Comparison of ENCODE assay signal across 10 cellular contexts in the genomic region with DNA sequence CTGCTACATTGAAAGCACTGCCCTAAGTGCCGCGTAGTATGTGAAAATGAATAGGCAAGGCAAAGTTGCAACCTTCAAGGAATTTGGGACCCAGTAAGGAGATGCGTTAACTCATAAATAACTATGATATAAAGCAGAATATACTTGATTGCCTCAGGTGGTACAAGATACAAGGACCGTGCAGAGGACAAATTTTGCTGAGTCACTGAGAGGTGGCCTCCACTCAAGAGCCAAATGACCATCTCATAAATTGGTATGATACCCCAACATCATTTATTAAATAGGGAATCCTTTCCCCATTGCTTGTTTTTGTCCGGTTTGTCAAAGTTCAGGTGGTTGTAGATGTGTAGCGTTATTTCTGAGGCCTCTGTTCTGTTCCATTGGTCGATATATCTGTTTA. TPM values are rescaled to one million over a fixed set of nuclear protein-coding genes. Genes with fewer than 3 reads are reported as not detected.
"Had no signal": no experiment of that assay in that cellular context is flagged by ENCODE, and none has a peak within 500 bp of the region (broad histone marks: within the 10 kb centered on the region; RNA-seq: fewer than 3 reads in every experiment).

No MANE protein-coding gene starts in this region.

- DNase-seq: H9, HCEC 1CT, Karpas-422, KBM-7 had no signal

- FAIRE-seq: H1, H54, HTR-8/SVneo had no signal

- H2AFZ ChIP-seq: GM23338 had no signal

- H3K4me2 ChIP-seq: GM23338, KMS-11 had no signal

- H3K9ac ChIP-seq: KMS-11 had no signal

- H3K4me3 ChIP-seq: GM23338 had no signal

- H3K27ac ChIP-seq: KMS-11 had no signal

- ATAC-seq: GM23338 had no signal

RNA-seq across cellular contexts. Expression of a gene that starts 35.7 kb away (rescaled TPM):
- total RNA-seq: GM23338, H1, H9, HT-29 had no signal
- polyA plus RNA-seq: H1 had no signal
